Comparison of ENCODE assay signal across 1 cellular context in the genomic region with DNA sequence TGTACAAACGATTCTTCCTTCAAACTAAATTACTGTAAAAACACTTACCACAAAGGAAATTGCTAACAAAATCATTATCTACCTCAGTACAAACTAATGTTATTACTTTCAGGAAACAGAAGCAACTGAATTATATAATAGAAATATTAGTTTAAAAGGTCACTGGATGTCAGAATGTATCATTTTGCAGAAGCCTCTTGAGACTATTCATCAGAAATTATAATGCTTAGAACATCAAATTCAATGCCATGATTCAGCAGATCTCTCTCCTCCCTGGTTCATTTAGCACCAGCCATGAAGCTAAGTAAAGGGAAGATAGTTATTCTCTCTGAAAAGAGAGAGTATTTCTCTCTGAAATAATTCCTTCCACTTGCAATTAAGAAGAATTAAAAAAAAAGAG.
TF ChIP-seq lines count a peak whose summit lies in the region.

No MANE protein-coding gene starts in this region.

TF ChIP-seq in SK-N-SH treated with all-trans-retinoic acid at 6 μM for 48 hours, 23 proteins besides CTCF, POLR2A, EP300 and RAD21 (continued from another document):
- TF ChIP-seq POU6F1 (CRISPR knock-in tag; IDR thresholded peaks at IDR 0.05; ENCODE audit: borderline replicate concordance, low read depth) (no peak), TCF4 (CRISPR knock-in tag; IDR thresholded peaks at IDR 0.05; ENCODE audit: borderline replicate concordance) (peak; percentile 85; the same call in 1 of the 2 replicates), ZFP3 (CRISPR knock-in tag; IDR thresholded peaks at IDR 0.05) (no peak), PATZ1 (CRISPR knock-in tag; IDR thresholded peaks at IDR 0.05; ENCODE audit: borderline replicate concordance) (no peak), TOX (CRISPR knock-in tag; IDR thresholded peaks at IDR 0.05; ENCODE audit: borderline replicate concordance) (no peak), ESRRG (CRISPR knock-in tag; IDR thresholded peaks at IDR 0.05) (no peak), ARNTL (CRISPR knock-in tag; IDR thresholded peaks at IDR 0.05; ENCODE audit: borderline replicate concordance, low read depth) (no peak), PPARA (CRISPR knock-in tag; IDR thresholded peaks at IDR 0.05; ENCODE audit: borderline replicate concordance) (no peak), GLIS3 (CRISPR knock-in tag; IDR thresholded peaks at IDR 0.05) (no peak), RARB (CRISPR knock-in tag; IDR thresholded peaks at IDR 0.05) (no peak), SNAI2 (CRISPR knock-in tag; IDR thresholded peaks at IDR 0.05) (no peak)
- TF ChIP-seq, protein P1, sequence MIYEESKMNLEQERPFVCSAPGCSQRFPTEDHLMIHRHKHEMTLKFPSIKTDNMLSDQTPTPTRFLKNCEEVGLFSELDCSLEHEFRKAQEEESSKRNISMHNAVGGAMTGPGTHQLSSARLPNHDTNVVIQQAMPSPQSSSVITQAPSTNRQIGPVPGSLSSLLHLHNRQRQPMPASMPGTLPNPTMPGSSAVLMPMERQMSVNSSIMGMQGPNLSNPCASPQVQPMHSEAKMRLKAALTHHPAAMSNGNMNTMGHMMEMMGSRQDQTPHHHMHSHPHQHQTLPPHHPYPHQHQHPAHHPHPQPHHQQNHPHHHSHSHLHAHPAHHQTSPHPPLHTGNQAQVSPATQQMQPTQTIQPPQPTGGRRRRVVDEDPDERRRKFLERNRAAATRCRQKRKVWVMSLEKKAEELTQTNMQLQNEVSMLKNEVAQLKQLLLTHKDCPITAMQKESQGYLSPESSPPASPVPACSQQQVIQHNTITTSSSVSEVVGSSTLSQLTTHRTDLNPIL (CRISPR knock-in tag; IDR thresholded peaks at IDR 0.05; ENCODE audit: low read depth): no peak
